16 cellular contexts compared by ENCODE assay signal in the genomic region with DNA sequence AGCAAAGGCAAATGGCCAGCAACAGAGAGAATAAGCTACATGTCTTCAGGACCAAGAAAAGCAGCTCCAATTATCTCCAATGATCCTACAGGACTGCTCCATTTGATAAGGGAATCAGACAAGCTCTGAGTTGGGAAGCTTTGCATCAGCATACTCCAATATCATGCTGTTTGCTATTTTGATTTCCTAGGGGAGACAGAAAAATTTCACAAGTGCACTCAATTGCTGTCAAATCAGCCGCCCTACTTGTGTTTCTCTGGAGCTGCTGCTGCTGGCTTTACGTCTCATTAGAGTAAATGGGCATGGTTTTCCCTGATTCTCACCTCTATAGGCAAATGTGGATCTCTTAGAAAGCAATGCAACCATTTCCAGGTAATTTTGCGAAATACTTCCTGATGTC.
DNase-seq lines count a peak whose midpoint lies in the region; ATAC-seq and TF ChIP-seq lines count a peak whose summit lies in the region.
"Had no signal": no experiment of that assay in that cellular context is flagged by ENCODE, and none has a peak within 500 bp of the region (broad histone marks: within the 10 kb centered on the region; RNA-seq: fewer than 3 reads in every experiment).

No MANE protein-coding gene starts in this region.

- peaks cover 6% of the 10 kb centered on the region; the same call in 1 of the 2 replicates for H3K4me1 ChIP-seq in GM23338 (ENCODE audit: insufficient read depth)
- H3K4me1 ChIP-seq: BLaER1 had no signal

- no peak for TF ChIP-seq RAD21 in neural cell (conservative IDR thresholded peaks at IDR 0.05)

- peak overlapping the region; percentile 44; the same call in 1 of the 2 replicates for H3K27ac Mint-ChIP-seq in GM23338
- H3K27ac Mint-ChIP-seq: B cell; CD4-positive, CD25-positive, alpha-beta regulatory T cell; CD8-positive, alpha-beta T cell had no signal

- peaks cover 4% of the 10 kb centered on the region; the same call in 1 of the 3 replicates for H3K4me1 Mint-ChIP-seq in GM23338
- H3K4me1 Mint-ChIP-seq: B cell; CD4-positive, CD25-positive, alpha-beta regulatory T cell had no signal

- H2AFZ ChIP-seq in GM23338 (no peak overlapping the region), neural cell (ENCODE audit: low read depth, low read length) (no peak overlapping the region)

- H3K9me3 Mint-ChIP-seq in GM23338, result no peaks in the 10 kb centered on the region
- H3K9me3 Mint-ChIP-seq: CD8-positive, alpha-beta T cell had no signal

- no peak overlapping the region for H3K4me2 ChIP-seq in GM23338
- H3K4me2 ChIP-seq in neural cell (ENCODE audit: low read length), result peak overlapping the region; percentile 30
- H3K4me2 ChIP-seq: BLaER1 had no signal

- H3K27me3 ChIP-seq in GM23338 (ENCODE audit: insufficient read depth), result no peaks in the 10 kb centered on the region
- no peaks in the 10 kb centered on the region for H3K27me3 ChIP-seq in neural cell (ENCODE audit: insufficient read depth, low read depth, low read length)
- H3K27me3 ChIP-seq: BLaER1 had no signal

- H3K79me2 ChIP-seq in GM23338 (replicated peaks; ENCODE audit: insufficient read depth), result no peaks in the 10 kb centered on the region
- H3K79me2 ChIP-seq in neural cell (replicated peaks; ENCODE audit: insufficient read depth, low read length), result no peaks in the 10 kb centered on the region

- H3F3A ChIP-seq in GM23338 (replicated peaks; ENCODE audit: low read depth) (no peaks in the 10 kb centered on the region), neural cell (ENCODE audit: insufficient read depth, low read length, poor library complexity, severe bottlenecking) (peaks cover 10% of the 10 kb centered on the region)

- no peak overlapping the region for H3K4me3 Mint-ChIP-seq in GM23338
- H3K4me3 Mint-ChIP-seq: B cell; CD4-positive, CD25-positive, alpha-beta regulatory T cell; CD8-positive, alpha-beta T cell had no signal

- DNase-seq in GM23338 (ENCODE audit: low spot score), result no peak
- DNase-seq in fibroblast of peridontal ligament (ENCODE audit: extremely low read depth), result peak; percentile 15
- no peak for DNase-seq in pons (ENCODE audit: low spot score)
- no peak for DNase-seq in activated T-cell treated with anti-CD3 and anti-CD28 coated beads, Interleukin-2, amount 50 U/mL, for 48 hours
- DNase-seq: Caco-2; CD4-positive, CD25-positive, alpha-beta regulatory T cell; CD8-positive, alpha-beta T cell; DMS153; DND-41; H7; HCEC 1CT had no signal

- no peaks in the 10 kb centered on the region for H3K9me3 ChIP-seq in neural cell (ENCODE audit: low read length)
- H3K9me3 ChIP-seq: BLaER1, Caco-2 had no signal

- TF ChIP-seq CTCF in GM23338 (conservative IDR thresholded peaks at IDR 0.05; ENCODE audit: low read depth in 2 of 2) (no peak), neural cell (IDR thresholded peaks at IDR 0.05; ENCODE audit: poor library complexity, severe bottlenecking) (no peak)

- no peaks in the 10 kb centered on the region for H3K36me3 Mint-ChIP-seq in GM23338 (ENCODE audit: low read depth)
- H3K36me3 Mint-ChIP-seq: CD4-positive, CD25-positive, alpha-beta regulatory T cell; CD8-positive, alpha-beta T cell had no signal

- no peak for ATAC-seq in GM23338
- no peak for ATAC-seq in HG03280 (IDR thresholded peaks at IDR 0.05; ENCODE audit: unreplicated experiment)
- ATAC-seq: CD8-positive, alpha-beta T cell had no signal

- TF ChIP-seq EP300 in neural cell (conservative IDR thresholded peaks at IDR 0.05; ENCODE audit: poor library complexity, severe bottlenecking), result peak; percentile 56

- H3K4me3 ChIP-seq in GM23338, result no peak overlapping the region
- peak overlapping the region; percentile 46 for H3K4me3 ChIP-seq in neural cell (ENCODE audit: low read length)
- H3K4me3 ChIP-seq: BLaER1 had no signal

- H3K36me3 ChIP-seq in GM23338 (ENCODE audit: insufficient read depth) (no peaks in the 10 kb centered on the region), neural cell (ENCODE audit: insufficient read depth, low read length) (no peaks in the 10 kb centered on the region)
- H3K36me3 ChIP-seq: BLaER1 had no signal

- no peaks in the 10 kb centered on the region for H3K27me3 Mint-ChIP-seq in GM23338 (ENCODE audit: insufficient read depth, low read depth, poor library complexity)
- H3K27me3 Mint-ChIP-seq: B cell; CD4-positive, CD25-positive, alpha-beta regulatory T cell had no signal

- no peak overlapping the region for H3K27ac ChIP-seq in GM23338 (ENCODE audit: low read depth)
- peak overlapping the region; percentile 65 for H3K27ac ChIP-seq in neural cell (ENCODE audit: low read length)
- H3K27ac ChIP-seq: BLaER1, C4-2B had no signal

- H3K9me2 ChIP-seq in GM23338 (ENCODE audit: insufficient read depth) (no peaks in the 10 kb centered on the region), neural cell (ENCODE audit: insufficient read depth, low read length) (no peaks in the 10 kb centered on the region)

- H4K20me1 ChIP-seq in GM23338 (replicated peaks; ENCODE audit: insufficient read depth), result no peaks in the 10 kb centered on the region
- H4K20me1 ChIP-seq in neural cell (ENCODE audit: insufficient read depth), result no peaks in the 10 kb centered on the region
- H4K20me1 ChIP-seq: BLaER1 had no signal

- H3K9ac ChIP-seq in neural cell (ENCODE audit: low read length), result no peak overlapping the region
- H3K9ac ChIP-seq: BLaER1 had no signal

TF ChIP-seq in GM23338, 12 proteins besides CTCF, POLR2A, EP300 and RAD21 (continues in another document):
- TF ChIP-seq ZNF114 (CRISPR knock-in tag; IDR thresholded peaks at IDR 0.05) (no peak), EZH2phosphoT487 (IDR thresholded peaks at IDR 0.05; ENCODE audit: unreplicated experiment) (no peak), POLR2AphosphoS5 (IDR thresholded peaks at IDR 0.05; ENCODE audit: low read depth) (no peak), STAT1 (IDR thresholded peaks at IDR 0.05; ENCODE audit: unreplicated experiment) (no peak)
- TF ChIP-seq, protein P1, sequence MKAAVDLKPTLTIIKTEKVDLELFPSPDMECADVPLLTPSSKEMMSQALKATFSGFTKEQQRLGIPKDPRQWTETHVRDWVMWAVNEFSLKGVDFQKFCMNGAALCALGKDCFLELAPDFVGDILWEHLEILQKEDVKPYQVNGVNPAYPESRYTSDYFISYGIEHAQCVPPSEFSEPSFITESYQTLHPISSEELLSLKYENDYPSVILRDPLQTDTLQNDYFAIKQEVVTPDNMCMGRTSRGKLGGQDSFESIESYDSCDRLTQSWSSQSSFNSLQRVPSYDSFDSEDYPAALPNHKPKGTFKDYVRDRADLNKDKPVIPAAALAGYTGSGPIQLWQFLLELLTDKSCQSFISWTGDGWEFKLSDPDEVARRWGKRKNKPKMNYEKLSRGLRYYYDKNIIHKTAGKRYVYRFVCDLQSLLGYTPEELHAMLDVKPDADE (IDR thresholded peaks at IDR 0.05), result no peak

TF ChIP-seq in neural cell, 6 proteins besides CTCF, POLR2A, EP300 and RAD21:
- TF ChIP-seq POLR2AphosphoS5 (IDR thresholded peaks at IDR 0.05) (peak; percentile 71), SMC3 (conservative IDR thresholded peaks at IDR 0.05; ENCODE audit: poor library complexity) (peak; percentile 18), TAF1 (IDR thresholded peaks at IDR 0.05; ENCODE audit: low read depth) (no peak), MXI1 (conservative IDR thresholded peaks at IDR 0.05; ENCODE audit: poor library complexity, severe bottlenecking) (no peak), EZH2 (IDR thresholded peaks at IDR 0.05; ENCODE audit: borderline replicate concordance, insufficient read depth, low read length, poor library complexity, severe bottlenecking) (no peak)
- TF ChIP-seq, protein P2, sequence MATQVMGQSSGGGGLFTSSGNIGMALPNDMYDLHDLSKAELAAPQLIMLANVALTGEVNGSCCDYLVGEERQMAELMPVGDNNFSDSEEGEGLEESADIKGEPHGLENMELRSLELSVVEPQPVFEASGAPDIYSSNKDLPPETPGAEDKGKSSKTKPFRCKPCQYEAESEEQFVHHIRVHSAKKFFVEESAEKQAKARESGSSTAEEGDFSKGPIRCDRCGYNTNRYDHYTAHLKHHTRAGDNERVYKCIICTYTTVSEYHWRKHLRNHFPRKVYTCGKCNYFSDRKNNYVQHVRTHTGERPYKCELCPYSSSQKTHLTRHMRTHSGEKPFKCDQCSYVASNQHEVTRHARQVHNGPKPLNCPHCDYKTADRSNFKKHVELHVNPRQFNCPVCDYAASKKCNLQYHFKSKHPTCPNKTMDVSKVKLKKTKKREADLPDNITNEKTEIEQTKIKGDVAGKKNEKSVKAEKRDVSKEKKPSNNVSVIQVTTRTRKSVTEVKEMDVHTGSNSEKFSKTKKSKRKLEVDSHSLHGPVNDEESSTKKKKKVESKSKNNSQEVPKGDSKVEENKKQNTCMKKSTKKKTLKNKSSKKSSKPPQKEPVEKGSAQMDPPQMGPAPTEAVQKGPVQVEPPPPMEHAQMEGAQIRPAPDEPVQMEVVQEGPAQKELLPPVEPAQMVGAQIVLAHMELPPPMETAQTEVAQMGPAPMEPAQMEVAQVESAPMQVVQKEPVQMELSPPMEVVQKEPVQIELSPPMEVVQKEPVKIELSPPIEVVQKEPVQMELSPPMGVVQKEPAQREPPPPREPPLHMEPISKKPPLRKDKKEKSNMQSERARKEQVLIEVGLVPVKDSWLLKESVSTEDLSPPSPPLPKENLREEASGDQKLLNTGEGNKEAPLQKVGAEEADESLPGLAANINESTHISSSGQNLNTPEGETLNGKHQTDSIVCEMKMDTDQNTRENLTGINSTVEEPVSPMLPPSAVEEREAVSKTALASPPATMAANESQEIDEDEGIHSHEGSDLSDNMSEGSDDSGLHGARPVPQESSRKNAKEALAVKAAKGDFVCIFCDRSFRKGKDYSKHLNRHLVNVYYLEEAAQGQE (IDR thresholded peaks at IDR 0.05; ENCODE audit: borderline replicate concordance), result peak; percentile 91
